Comparison of ENCODE assay signal across 9 cellular contexts in genomic region chr5:163434410-163434866, GRCh38. TPM values are rescaled to one million over a fixed set of nuclear protein-coding genes. Genes with fewer than 3 reads are reported as not detected.
DNase-seq lines count a peak whose midpoint lies in the region; ATAC-seq and TF ChIP-seq lines count a peak whose summit lies in the region.
"Had no signal": no experiment of that assay in that cellular context is flagged by ENCODE, and none has a peak within 500 bp of the region (broad histone marks: within the 10 kb centered on the region; RNA-seq: fewer than 3 reads in every experiment).

No MANE protein-coding gene starts in this region.

- intact Hi-C loops in sciatic nerve (cut with DNase I): no loop called here

- peak overlapping the region in 1 of 2 donors; percentile 28 for H3K27ac ChIP-seq in liver (ENCODE audit: low read depth in 1 of 2, low read length in 2 of 2)

- H3K27me3 ChIP-seq in liver (ENCODE audit: control insufficient read depth in 4 of 4, insufficient read depth in 4 of 4, low read length in 3 of 4): no peaks in the 10 kb centered on the region

- no peaks in the 10 kb centered on the region for H3K36me3 ChIP-seq in liver (ENCODE audit: control insufficient read depth in 4 of 4, insufficient read depth in 3 of 4, low read depth in 1 of 4, low read length in 3 of 4)

- H3K4me1 ChIP-seq in liver (ENCODE audit: control insufficient read depth in 4 of 4, insufficient read depth in 4 of 4, low read length in 3 of 4): peaks cover 1 to 48% (median 23%) of the 10 kb centered on the region in 4 donors

- 22% methylated on average over 3 of the region's 3 CpGs for WGBS in liver

- no peak overlapping the region for H3K4me3 ChIP-seq in astrocyte of the spinal cord (ENCODE audit: low read depth, low read length)
- H3K4me3 ChIP-seq in liver (ENCODE audit: low read depth in 1 of 3, low read length in 3 of 3): no peak overlapping the region

- no peaks in the 10 kb centered on the region for H3K9me3 ChIP-seq in liver (ENCODE audit: control insufficient read depth in 4 of 4, low read length in 3 of 4)

- in situ Hi-C loops in astrocyte of the spinal cord (cut with HindIII; ENCODE audit: low sequenced_read_pairs): no loop called here

- ATAC-seq in HG03159 (IDR thresholded peaks at IDR 0.05; ENCODE audit: unreplicated experiment): no peak
- no peak for ATAC-seq in sciatic nerve

- DNase-seq in stimulated activated CD4-positive, alpha-beta T cell treated with anti-CD3 and anti-CD28 coated beads, Interleukin-12 subunit alpha, Interleukin-12 subunit beta, amount 100 ng/mL, for 4 hours: peak; percentile 12
- DNase-seq in stimulated activated CD4-positive, alpha-beta T cell treated with anti-CD3 and anti-CD28 coated beads, Interleukin-2, amount 100 ng/mL, for 24 hours: no peak
- DNase-seq in astrocyte of the spinal cord (ENCODE audit: low read depth, low spot score) (peak; percentile 71), hepatic stellate cell (ENCODE audit: low spot score) (no peak), GM19240 (ENCODE audit: insufficient read length, low spot score) (no peak), sciatic nerve (ENCODE audit: low spot score) (no peak)
- DNase-seq: activated CD4-positive, alpha-beta T cell treated with anti-CD3 and anti-CD28 coated beads, Interleukin-2, amount 50 U/mL, for 48 hours had no signal

- no peak for TF ChIP-seq RAD21 in liver (IDR thresholded peaks at IDR 0.05)

- TF ChIP-seq CTCF in astrocyte of the spinal cord (IDR thresholded peaks at IDR 0.05; ENCODE audit: low read depth, low read length): no peak
- no peak for TF ChIP-seq CTCF in liver (IDR thresholded peaks at IDR 0.05; ENCODE audit: low read depth, low read length, missing input control)

- no peak overlapping the region for H3K9ac ChIP-seq in liver (ENCODE audit: low read depth in 1 of 2, low read length in 2 of 2)

TF ChIP-seq in liver, 16 proteins besides CTCF, POLR2A, EP300 and RAD21:
- TF ChIP-seq NR2F2 (IDR thresholded peaks at IDR 0.05): peak; percentile 56
- TF ChIP-seq REST (IDR thresholded peaks at IDR 0.05): no peak
- TF ChIP-seq YY1 (IDR thresholded peaks at IDR 0.05): peak; percentile 40

RNA-seq across cellular contexts. Expression of gene CCNG1, which starts 3.0 kb away (rescaled TPM):
- 10 to 100 TPM; 74.2 to 93.7 TPM for total RNA-seq in liver
- 10 to 100 TPM; 30.9 to 73.9 TPM for polyA plus RNA-seq in liver
- total RNA-seq in sciatic nerve: 114 TPM

RNA-seq across cellular contexts. Expression of gene NUDCD2, which starts 25.5 kb away (rescaled TPM):
- 1 to 10 TPM; 1.8 to 4.0 TPM for total RNA-seq in liver
- polyA plus RNA-seq in liver: 10 to 100 TPM in 1 of 2 donors, 1 to 10 TPM in 1; 4.7 to 32.0 TPM
- total RNA-seq in sciatic nerve: 23.0 TPM

RNA-seq across cellular contexts. Expression of gene HMMR, which starts 26.0 kb away (rescaled TPM):
- total RNA-seq in liver: 10 to 100 TPM in 1 of 2 donors, under 1 TPM in 1; 0.33 to 48.5 TPM
- polyA plus RNA-seq in liver: 1 to 10 TPM; 1.0 to 3.7 TPM
- total RNA-seq in sciatic nerve: 0.85 TPM

Comparison
In these comparisons a context has a peak if more than half of its experiments do, and no peak if none do; other contexts are left out.
1. DNase-seq: peak in stimulated activated CD4-positive, alpha-beta T cell treated with anti-CD3 and anti-CD28 coated beads, Interleukin-12 subunit alpha, Interleukin-12 subunit beta, amount 100 ng/mL, for 4 hours (single experiment) and astrocyte of the spinal cord (single experiment); none in stimulated activated CD4-positive, alpha-beta T cell treated with anti-CD3 and anti-CD28 coated beads, Interleukin-2, amount 100 ng/mL, for 24 hours (0 of 2), hepatic stellate cell (single experiment), GM19240 (single experiment) and sciatic nerve (single experiment).